In genomic region chr4:100681289-100681688, GRCh38 we compare ENCODE assay signal across 21 cellular contexts.
"Had no signal": no experiment of that assay in that cellular context is flagged by ENCODE, and none has a peak within 500 bp of the region (broad histone marks: within the 10 kb centered on the region; RNA-seq: fewer than 3 reads in every experiment).

No MANE protein-coding gene starts in this region.

- H3K27ac Mint-ChIP-seq: natural killer cell treated with Interleukin-12 subunit alpha and Interleukin-12 subunit beta and Interleukin-15 and Interleukin-18, amount 100 ng/mL, for 72 hours; neural progenitor cell had no signal

- ATAC-seq: left colon; left ventricle myocardium superior; natural killer cell treated with Interleukin-12 subunit alpha and Interleukin-12 subunit beta and Interleukin-15 and Interleukin-18, amount 100 ng/mL, for 72 hours; right cardiac atrium had no signal

- H3K36me3 ChIP-seq: neural progenitor cell, ovary, suprapubic skin, thyroid gland, upper lobe of left lung, uterus had no signal

- H3K27ac ChIP-seq: neural progenitor cell, ovary, suprapubic skin, thyroid gland, upper lobe of left lung, uterus had no signal

- H3K4me3 ChIP-seq: lung, neural progenitor cell, ovary, suprapubic skin, thyroid gland, upper lobe of left lung, uterus had no signal

- H3K36me3 Mint-ChIP-seq: neural progenitor cell had no signal

- H3K9me3 ChIP-seq: ovary, suprapubic skin, thyroid gland, upper lobe of left lung had no signal

- H3K9me3 Mint-ChIP-seq: natural killer cell treated with Interleukin-12 subunit alpha and Interleukin-12 subunit beta and Interleukin-15 and Interleukin-18, amount 100 ng/mL, for 72 hours; neural progenitor cell had no signal

- DNase-seq: dermis blood vessel endothelial cell; foreskin melanocyte; head of caudate nucleus; hippocampal formation; left colon; left ventricle myocardium superior; mesenchymal stem cell; midbrain; nucleus accumbens; ovary; right cardiac atrium; small intestine; stimulated activated CD4-positive, alpha-beta T cell treated with anti-CD3 and anti-CD28 coated beads, Interleukin-12 subunit alpha, Interleukin-12 subunit beta, amount 100 ng/mL, for 4 hours; stimulated activated naive CD4-positive, alpha-beta T cell; thyroid gland; upper lobe of left lung; uterus had no signal

- H3K4me1 ChIP-seq: neural progenitor cell, suprapubic skin, thyroid gland, upper lobe of left lung, uterus had no signal

- H3K27me3 ChIP-seq: neural progenitor cell, ovary, suprapubic skin, thyroid gland, upper lobe of left lung, uterus had no signal
